ENCODE assay signal across 10 cellular contexts in genomic region chr2:197258580-197258979, GRCh38. TPM values are rescaled to one million over a fixed set of nuclear protein-coding genes. Genes with fewer than 3 reads are reported as not detected.
A peak's percentile ranks its signal among the peaks of the same experiment; 100 is the strongest.
DNase-seq lines count a peak whose midpoint lies in the region; ATAC-seq and TF ChIP-seq lines count a peak whose summit lies in the region.
"Had no signal": no experiment of that assay in that cellular context is flagged by ENCODE, and none has a peak within 500 bp of the region (broad histone marks: within the 10 kb centered on the region; RNA-seq: fewer than 3 reads in every experiment).

No MANE protein-coding gene starts in this region.

- peak overlapping the region; percentile 43 for H3K27ac Mint-ChIP-seq in activated naive CD8-positive, alpha-beta T cell treated with anti-CD3 and anti-CD28 coated beads, Interleukin-2, amount 10 ng/mL, durations not matched to agents 7 days and 5 days
- H3K27ac Mint-ChIP-seq: progenitor cell of endocrine pancreas had no signal

- no peaks in the 10 kb centered on the region for H3K36me3 ChIP-seq in sigmoid colon

- DNase-seq in MV-4-11 (lab: John Stamatoyannopoulos, UW) (peak; percentile 99), sigmoid colon (no peak), NK-92 (lab: John Stamatoyannopoulos, UW; ENCODE audit: unreplicated experiment) (no peak), cerebellum (ENCODE audit: low spot score) (no peak), kidney tubule cell (ENCODE audit: low spot score) (no peak)
- no peak for DNase-seq in activated naive CD8-positive, alpha-beta T cell treated with anti-CD3 and anti-CD28 coated beads, Interleukin-2, amount 10 ng/mL, durations not matched to agents 7 days and 5 days
- DNase-seq: NCI-H1930 had no signal

- no peak overlapping the region for H3K4me3 ChIP-seq in sigmoid colon
- H3K4me3 ChIP-seq: SK-N-MC had no signal

- intact Hi-C loops in sigmoid colon (cut with DNase I), result loop anchor here (5.0 kb wide), 1 partner anchor 49 kb away; no protein-coding TSS in a partner anchor

- peak; percentile 18 for ATAC-seq in GM18502 (IDR thresholded peaks at IDR 0.05; ENCODE audit: poor library complexity, unreplicated experiment)
- no peak for ATAC-seq in activated naive CD8-positive, alpha-beta T cell treated with anti-CD3 and anti-CD28 coated beads, Interleukin-2, amount 10 ng/mL, durations not matched to agents 7 days and 5 days (ENCODE audit: low read depth)

- no peak for TF ChIP-seq EP300 in sigmoid colon (IDR thresholded peaks at IDR 0.05)

- H3K27me3 Mint-ChIP-seq in activated naive CD8-positive, alpha-beta T cell treated with anti-CD3 and anti-CD28 coated beads, Interleukin-2, amount 10 ng/mL, durations not matched to agents 7 days and 5 days, result no peaks in the 10 kb centered on the region
- H3K27me3 Mint-ChIP-seq: progenitor cell of endocrine pancreas had no signal

- H3K27me3 ChIP-seq in sigmoid colon, result no peaks in the 10 kb centered on the region

- H3K36me3 Mint-ChIP-seq in activated naive CD8-positive, alpha-beta T cell treated with anti-CD3 and anti-CD28 coated beads, Interleukin-2, amount 10 ng/mL, durations not matched to agents 7 days and 5 days, result peaks cover 28% of the 10 kb centered on the region

- no peak for TF ChIP-seq POLR2A in sigmoid colon (IDR thresholded peaks at IDR 0.05)

- WGBS in sigmoid colon, 2 donors, result 55 to 86% methylated on average over 2 of the region's 2 CpGs

- POLR2A ChIA-PET in activated naive CD8-positive, alpha-beta T cell treated with anti-CD3 and anti-CD28 coated beads, Interleukin-2, amount 10 ng/mL, durations not matched to agents 7 days and 5 days (lab: Charles Lee), result interaction anchor here (1.2 to 1.4 kb wide), 2 partner anchors 49 to 51 kb away, joined by 5 read pairs; partner anchors contain the start of gene ANKRD44

- TF ChIP-seq CTCF in sigmoid colon (IDR thresholded peaks at IDR 0.05), result no peak

- H3K27ac ChIP-seq in sigmoid colon, result peak overlapping the region in 3 of 4 donors; percentile 1 to 37 (median 19)
- H3K27ac ChIP-seq: SK-N-MC had no signal

- no peaks in the 10 kb centered on the region for H3K9me3 Mint-ChIP-seq in activated naive CD8-positive, alpha-beta T cell treated with anti-CD3 and anti-CD28 coated beads, Interleukin-2, amount 10 ng/mL, durations not matched to agents 7 days and 5 days

- no peaks in the 10 kb centered on the region for H3K9me3 ChIP-seq in sigmoid colon

- peaks cover 74% of the 10 kb centered on the region for H3K4me1 Mint-ChIP-seq in activated naive CD8-positive, alpha-beta T cell treated with anti-CD3 and anti-CD28 coated beads, Interleukin-2, amount 10 ng/mL, durations not matched to agents 7 days and 5 days

- H3K4me3 Mint-ChIP-seq in activated naive CD8-positive, alpha-beta T cell treated with anti-CD3 and anti-CD28 coated beads, Interleukin-2, amount 10 ng/mL, durations not matched to agents 7 days and 5 days, result peak overlapping the region; percentile 37

- peaks cover 0 to 53% (median 43%) of the 10 kb centered on the region in 4 donors for H3K4me1 ChIP-seq in sigmoid colon

RNA-seq across cellular contexts. Expression of gene ANKRD44, which starts 52.0 kb away (rescaled TPM):
- total RNA-seq in activated naive CD8-positive, alpha-beta T cell treated with anti-CD3 and anti-CD28 coated beads, Interleukin-2, amount 10 ng/mL, durations not matched to agents 7 days and 5 days, result 100 to 1,000 TPM; 240 to 243 TPM
- total RNA-seq in sigmoid colon, result 10 to 100 TPM; 34.2 to 41.1 (median 37.6) TPM
- polyA plus RNA-seq in sigmoid colon, result 10 to 100 TPM in 1 of 3 donors, 1 to 10 TPM in 2; 1.2 to 21.3 (median 1.8) TPM
- 84.9 TPM for total RNA-seq in cerebellum
